14 cellular contexts compared by ENCODE assay signal in genomic region chr5:177475563-177476427, GRCh38. TPM values are rescaled to one million over a fixed set of nuclear protein-coding genes. Genes with fewer than 3 reads are reported as not detected.
A peak's percentile ranks its signal among the peaks of the same experiment; 100 is the strongest.
DNase-seq lines count a peak whose midpoint lies in the region; ATAC-seq and TF ChIP-seq lines count a peak whose summit lies in the region.
"Had no signal": no experiment of that assay in that cellular context is flagged by ENCODE, and none has a peak within 500 bp of the region (broad histone marks: within the 10 kb centered on the region; RNA-seq: fewer than 3 reads in every experiment).

No MANE protein-coding gene starts in this region.

- H3K4me3 ChIP-seq in stomach smooth muscle (ENCODE audit: low read length in 2 of 2), result peak overlapping the region in 1 of 2 donors; percentile 8
- H3K4me3 ChIP-seq in heart right ventricle, result no peak overlapping the region
- H3K4me3 ChIP-seq: cardiac muscle cell, HAP-1, suprapubic skin had no signal

- H3K27ac Mint-ChIP-seq in activated CD4-positive, alpha-beta T cell treated with anti-CD3 and anti-CD28 coated beads, Interleukin-2, amount 10 ng/mL, durations not matched to agents 24 days and 14 days, result peak overlapping the region; percentile 65
- H3K27ac Mint-ChIP-seq in activated B cell treated with CpG ODN at 0.5 μM for 24 hours (peak overlapping the region; percentile 15), mesothelial cell of epicardium (peak overlapping the region; percentile 79), MCF 10A (ENCODE audit: low read depth, unreplicated experiment) (no peak overlapping the region)
- H3K27ac Mint-ChIP-seq: activated T-helper 17 cell treated with anti-CD3 and anti-CD28 coated beads, Interleukin-2, amount 50 U/mL, for 72 hours had no signal

- TF ChIP-seq CTCF in activated B cell treated with CpG ODN at 0.5 μM for 24 hours (IDR thresholded peaks at IDR 0.05), result no peak
- no peak for TF ChIP-seq CTCF in mesothelial cell of epicardium (IDR thresholded peaks at IDR 0.05; ENCODE audit: unreplicated experiment)
- TF ChIP-seq CTCF in MCF 10A (IDR thresholded peaks at IDR 0.05; ENCODE audit: unreplicated experiment), result no peak
- no peak for TF ChIP-seq CTCF in heart right ventricle (IDR thresholded peaks at IDR 0.05)

- peaks cover 42% of the 10 kb centered on the region for H3K4me1 Mint-ChIP-seq in activated CD4-positive, alpha-beta T cell treated with anti-CD3 and anti-CD28 coated beads, Interleukin-2, amount 10 ng/mL, durations not matched to agents 24 days and 14 days
- H3K4me1 Mint-ChIP-seq in activated B cell treated with CpG ODN at 0.5 μM for 24 hours (peaks cover 36% of the 10 kb centered on the region), mesothelial cell of epicardium (peaks cover 47% of the 10 kb centered on the region), MCF 10A (ENCODE audit: insufficient read depth, unreplicated experiment) (peaks cover 50% of the 10 kb centered on the region)

- H3K27ac ChIP-seq in stomach smooth muscle (ENCODE audit: low read length), result peak overlapping the region; percentile 91
- peak overlapping the region in 1 of 10 donors; percentile 9 for H3K27ac ChIP-seq in heart right ventricle
- H3K27ac ChIP-seq: cardiac muscle cell, suprapubic skin had no signal

- H3K9me3 ChIP-seq in stomach smooth muscle (ENCODE audit: control insufficient read depth in 2 of 2, low read length in 2 of 2) (no peaks in the 10 kb centered on the region), heart right ventricle (no peaks in the 10 kb centered on the region)
- H3K9me3 ChIP-seq: HAP-1, SK-N-SH, suprapubic skin had no signal

- intact Hi-C loops in activated CD4-positive, alpha-beta T cell treated with anti-CD3 and anti-CD28 coated beads, Interleukin-2, amount 10 ng/mL, durations not matched to agents 24 days and 14 days (cut with micrococcal nuclease), result no loop called here
- intact Hi-C loops in activated B cell treated with CpG ODN at 0.5 μM for 24 hours (cut with micrococcal nuclease), result no loop called here
- intact Hi-C loops in MCF 10A (cut with micrococcal nuclease), result no loop called here
- intact Hi-C loops in heart right ventricle (cut with DNase I), result no loop called here

- peaks cover 83% of the 10 kb centered on the region for H3K4me1 ChIP-seq in stomach smooth muscle (ENCODE audit: control insufficient read depth, insufficient read depth, low read length)
- peaks cover 5 to 68% (median 50%) of the 10 kb centered on the region in 9 donors for H3K4me1 ChIP-seq in heart right ventricle

- H3K4me3 Mint-ChIP-seq in activated CD4-positive, alpha-beta T cell treated with anti-CD3 and anti-CD28 coated beads, Interleukin-2, amount 10 ng/mL, durations not matched to agents 24 days and 14 days, result peak overlapping the region; percentile 46
- H3K4me3 Mint-ChIP-seq in activated B cell treated with CpG ODN at 0.5 μM for 24 hours, result peak overlapping the region; percentile 24
- peak overlapping the region; percentile 15 for H3K4me3 Mint-ChIP-seq in mesothelial cell of epicardium
- H3K4me3 Mint-ChIP-seq in MCF 10A (ENCODE audit: unreplicated experiment), result no peak overlapping the region
- H3K4me3 Mint-ChIP-seq: activated T-helper 17 cell treated with anti-CD3 and anti-CD28 coated beads, Interleukin-2, amount 50 U/mL, for 72 hours had no signal

- peaks cover 8% of the 10 kb centered on the region for H3K27me3 Mint-ChIP-seq in activated CD4-positive, alpha-beta T cell treated with anti-CD3 and anti-CD28 coated beads, Interleukin-2, amount 10 ng/mL, durations not matched to agents 24 days and 14 days
- H3K27me3 Mint-ChIP-seq in activated B cell treated with CpG ODN at 0.5 μM for 24 hours (peaks cover 4% of the 10 kb centered on the region), mesothelial cell of epicardium (ENCODE audit: low read depth) (no peaks in the 10 kb centered on the region), MCF 10A (ENCODE audit: insufficient read depth, unreplicated experiment) (no peaks in the 10 kb centered on the region)

- POLR2A ChIA-PET in activated B cell treated with CpG ODN at 0.5 μM for 24 hours (lab: Charles Lee), result no interaction called here
- POLR2A ChIA-PET in MCF 10A (lab: Yijun Ruan, JAX), result interaction anchor here (1.0 to 3.0 kb wide), 5 partner anchors 18 to 87 kb away, joined by 3 to 18 read pairs (median 3); partner anchors contain the start of genes GRK6 and PDLIM7

- H3K27me3 ChIP-seq in stomach smooth muscle (ENCODE audit: control insufficient read depth in 1 of 2, insufficient read depth in 2 of 2, low read length in 2 of 2) (no peaks in the 10 kb centered on the region), heart right ventricle (peaks cover 0 to 43% (median 14%) of the 10 kb centered on the region in 7 donors)
- H3K27me3 ChIP-seq: cardiac muscle cell, suprapubic skin had no signal

- DNase-seq in activated CD4-positive, alpha-beta T cell treated with anti-CD3 and anti-CD28 coated beads, Interleukin-2, amount 10 ng/mL, durations not matched to agents 24 days and 14 days, result no peak
- DNase-seq in activated CD4-positive, alpha-beta T cell treated with anti-CD3 and anti-CD28 coated beads for 1 hour, result no peak
- no peak for DNase-seq in activated B cell treated with CpG ODN at 0.5 μM for 24 hours
- no peak for DNase-seq in mesothelial cell of epicardium (ENCODE audit: low spot score in 2 of 2, unreplicated experiment in 2 of 2)
- DNase-seq in MCF 10A (ENCODE audit: unreplicated experiment), result no peak
- no peak for DNase-seq in heart right ventricle
- no peak for DNase-seq in OCI-M1 (lab: John Stamatoyannopoulos, UW)
- DNase-seq: MV-4-11, SK-N-SH had no signal

- peaks cover 5% of the 10 kb centered on the region for H3K36me3 Mint-ChIP-seq in activated CD4-positive, alpha-beta T cell treated with anti-CD3 and anti-CD28 coated beads, Interleukin-2, amount 10 ng/mL, durations not matched to agents 24 days and 14 days (ENCODE audit: low read depth)
- H3K36me3 Mint-ChIP-seq in activated B cell treated with CpG ODN at 0.5 μM for 24 hours (ENCODE audit: low read depth) (no peaks in the 10 kb centered on the region), mesothelial cell of epicardium (no peaks in the 10 kb centered on the region), MCF 10A (ENCODE audit: insufficient read depth, unreplicated experiment) (peaks cover 10% of the 10 kb centered on the region)

- H3K9me3 Mint-ChIP-seq in activated CD4-positive, alpha-beta T cell treated with anti-CD3 and anti-CD28 coated beads, Interleukin-2, amount 10 ng/mL, durations not matched to agents 24 days and 14 days, result no peaks in the 10 kb centered on the region
- H3K9me3 Mint-ChIP-seq in activated B cell treated with CpG ODN at 0.5 μM for 24 hours (no peaks in the 10 kb centered on the region), mesothelial cell of epicardium (no peaks in the 10 kb centered on the region), MCF 10A (ENCODE audit: unreplicated experiment) (no peaks in the 10 kb centered on the region)
- H3K9me3 Mint-ChIP-seq: activated T-helper 17 cell treated with anti-CD3 and anti-CD28 coated beads, Interleukin-2, amount 50 U/mL, for 72 hours had no signal

- ATAC-seq in activated B cell treated with CpG ODN at 0.5 μM for 24 hours (ENCODE audit: low read depth) (no peak), heart right ventricle (no peak)
- ATAC-seq: activated T-helper 17 cell treated with anti-CD3 and anti-CD28 coated beads, Interleukin-2, amount 50 U/mL, for 72 hours had no signal

- H3K36me3 ChIP-seq in stomach smooth muscle (ENCODE audit: control insufficient read depth in 2 of 2, insufficient read depth in 2 of 2, low read length in 2 of 2) (no peaks in the 10 kb centered on the region), heart right ventricle (no peaks in the 10 kb centered on the region)
- H3K36me3 ChIP-seq: suprapubic skin had no signal

- BruUV-seq in MCF 10A (replicated peaks; lab: Mats Ljungman, UMichigan), result no TSS peak

- CTCF ChIA-PET in activated B cell treated with CpG ODN at 0.5 μM for 24 hours (lab: Charles Lee), result no interaction called here
- CTCF ChIA-PET in MCF 10A (lab: Yijun Ruan, JAX), result interaction anchor here (0.6 to 3.9 kb wide), 7 partner anchors 12 to 105 kb away, joined by 3 to 23 read pairs (median 6); no protein-coding TSS in a partner anchor

- H3K9ac ChIP-seq in stomach smooth muscle (ENCODE audit: low read length in 2 of 2), result no peak overlapping the region
- H3K9ac ChIP-seq: SK-N-SH had no signal

- WGBS in heart right ventricle, 2 donors, result 69 to 74% methylated on average over 11 of the region's 11 CpGs

RNA-seq across cellular contexts. Expression of gene DBN1, which starts 2.4 kb away (rescaled TPM):
- total RNA-seq in activated CD4-positive, alpha-beta T cell treated with anti-CD3 and anti-CD28 coated beads, Interleukin-2, amount 10 ng/mL, durations not matched to agents 24 days and 14 days, result 22.0 and 23.5 TPM in 2 replicates
- total RNA-seq in activated B cell treated with CpG ODN at 0.5 μM for 24 hours (2.0 and 3.9 TPM in 2 replicates), mesothelial cell of epicardium (365 to 369 TPM (median 367 TPM) in 3 replicates), MCF 10A (2022) (149 and 165 TPM in 2 replicates), heart right ventricle (10 to 100 TPM; 13.1 to 52.9 (median 19.1) TPM)
- polyA plus RNA-seq in heart right ventricle, result 10 to 100 TPM; 19.2 to 31.5 TPM

RNA-seq across cellular contexts. Expression of gene PDLIM7, which starts 21.6 kb away (rescaled TPM):
- 64.9 and 65.3 TPM in 2 replicates for total RNA-seq in activated CD4-positive, alpha-beta T cell treated with anti-CD3 and anti-CD28 coated beads, Interleukin-2, amount 10 ng/mL, durations not matched to agents 24 days and 14 days
- total RNA-seq in activated B cell treated with CpG ODN at 0.5 μM for 24 hours, result 17.0 and 17.7 TPM in 2 replicates
- total RNA-seq in mesothelial cell of epicardium, result 472 to 494 TPM (median 482 TPM) in 3 replicates
- 164 and 257 TPM in 2 replicates for total RNA-seq in MCF 10A (2022)
- total RNA-seq in heart right ventricle, result 10 to 100 TPM; 32.5 to 70.6 (median 51.0) TPM
- polyA plus RNA-seq in heart right ventricle, result 100 to 1,000 TPM; 129 to 131 TPM

RNA-seq across cellular contexts. Expression of gene PRR7, which starts 29.2 kb away (rescaled TPM):
- total RNA-seq in activated CD4-positive, alpha-beta T cell treated with anti-CD3 and anti-CD28 coated beads, Interleukin-2, amount 10 ng/mL, durations not matched to agents 24 days and 14 days, result 13.6 TPM in 2 replicates
- 2.4 and 3.2 TPM in 2 replicates for total RNA-seq in activated B cell treated with CpG ODN at 0.5 μM for 24 hours
- 5.3 to 5.9 TPM (median 5.7 TPM) in 3 replicates for total RNA-seq in mesothelial cell of epicardium
- total RNA-seq in MCF 10A (2022), result 15.0 and 23.2 TPM in 2 replicates
- total RNA-seq in heart right ventricle, result 1 to 10 TPM in 9 of 10 donors, under 1 TPM in 1; 0.97 to 2.9 (median 1.9) TPM
- 1 to 10 TPM; 1.8 to 2.7 TPM for polyA plus RNA-seq in heart right ventricle

RNA-seq across cellular contexts. Expression of gene DOK3, which starts 33.8 kb away (rescaled TPM):
- 4.5 and 5.2 TPM in 2 replicates for total RNA-seq in activated CD4-positive, alpha-beta T cell treated with anti-CD3 and anti-CD28 coated beads, Interleukin-2, amount 10 ng/mL, durations not matched to agents 24 days and 14 days
- 82.5 and 88.5 TPM in 2 replicates for total RNA-seq in activated B cell treated with CpG ODN at 0.5 μM for 24 hours
- total RNA-seq in mesothelial cell of epicardium, result 4.7 to 7.8 TPM (median 5.8 TPM) in 3 replicates
- 5.4 and 6.0 TPM in 2 replicates for total RNA-seq in MCF 10A (2022)
- total RNA-seq in heart right ventricle, result 10 to 100 TPM in 1 of 10 donors, 1 to 10 TPM in 7, under 1 TPM in 2; 0.74 to 11.4 (median 1.9) TPM
- 1 to 10 TPM; 2.4 to 4.0 TPM for polyA plus RNA-seq in heart right ventricle

RNA-seq across cellular contexts. Expression of gene DDX41, which starts 41.0 kb away (rescaled TPM):
- total RNA-seq in activated CD4-positive, alpha-beta T cell treated with anti-CD3 and anti-CD28 coated beads, Interleukin-2, amount 10 ng/mL, durations not matched to agents 24 days and 14 days, result 157 and 172 TPM in 2 replicates
- 128 and 144 TPM in 2 replicates for total RNA-seq in activated B cell treated with CpG ODN at 0.5 μM for 24 hours
- total RNA-seq in mesothelial cell of epicardium, result 91.2 to 101 TPM (median 95.4 TPM) in 3 replicates
- 125 and 135 TPM in 2 replicates for total RNA-seq in MCF 10A (2022)
- 10 to 100 TPM; 19.7 to 53.2 (median 27.2) TPM for total RNA-seq in heart right ventricle
- 10 to 100 TPM; 45.2 to 55.7 TPM for polyA plus RNA-seq in heart right ventricle
